In genomic region chr4:101334963-101335572, GRCh38 we compare ENCODE assay signal across 13 cellular contexts. TPM values are rescaled to one million over a fixed set of nuclear protein-coding genes. Genes with fewer than 3 reads are reported as not detected.
A peak's percentile ranks its signal among the peaks of the same experiment; 100 is the strongest.
DNase-seq lines count a peak whose midpoint lies in the region; ATAC-seq, FAIRE-seq and TF ChIP-seq lines count a peak whose summit lies in the region.
"Had no signal": no experiment of that assay in that cellular context is flagged by ENCODE, and none has a peak within 500 bp of the region (broad histone marks: within the 10 kb centered on the region; RNA-seq: fewer than 3 reads in every experiment).

No MANE protein-coding gene starts in this region.

- TF ChIP-seq CTCF in kidney (IDR thresholded peaks at IDR 0.05; ENCODE audit: borderline replicate concordance, extremely low read depth, insufficient read depth) (no peak), neural progenitor cell (IDR thresholded peaks at IDR 0.05) (no peak)

- DNase-seq in erythroblast (lab: John Stamatoyannopoulos, UW) (peak; percentile 17 to 38), kidney (no peak), neural progenitor cell (ENCODE audit: low spot score) (no peak), LoVo (ENCODE audit: low spot score) (no peak)
- DNase-seq in activated CD4-positive, alpha-beta T cell treated with anti-CD3 and anti-CD28 coated beads, Interleukin-2, amount 50 U/mL, for 4 hours: no peak
- DNase-seq: activated naive CD4-positive, alpha-beta T cell treated with Interleukin-2 at 50 U/mL for 16 hours; NCI-H1048; SW 1271 had no signal

- H3K9ac ChIP-seq in kidney (ENCODE audit: low read length in 2 of 2) (no peak overlapping the region), neural progenitor cell (no peak overlapping the region)

- H3K4me2 ChIP-seq in neural progenitor cell: no peak overlapping the region

- H3K27ac ChIP-seq in kidney (ENCODE audit: low read depth in 2 of 2, low read length in 2 of 2) (no peak overlapping the region), neural progenitor cell (no peak overlapping the region)
- H3K27ac ChIP-seq: thoracic aorta had no signal

- no peak for TF ChIP-seq POLR2A in erythroblast (IDR thresholded peaks at IDR 0.05; ENCODE audit: low read length)

- peaks cover 70% of the 10 kb centered on the region for H3K79me2 ChIP-seq in neural progenitor cell (ENCODE audit: low read depth)

- peaks cover 19% of the 10 kb centered on the region for H4K20me1 ChIP-seq in neural progenitor cell (ENCODE audit: low read depth)

- H3K4me1 Mint-ChIP-seq in neural progenitor cell: peaks cover 7% of the 10 kb centered on the region

- H3K4me3 ChIP-seq in kidney (ENCODE audit: low read length in 2 of 2): no peak overlapping the region
- H3K4me3 ChIP-seq in neural progenitor cell: no peak overlapping the region
- H3K4me3 ChIP-seq: thoracic aorta had no signal

- peak; percentile 58 for ATAC-seq in GM18508 (IDR thresholded peaks at IDR 0.05; ENCODE audit: insufficient read depth, unreplicated experiment)
- peak; percentile 73 for ATAC-seq in GM21360 (IDR thresholded peaks at IDR 0.05; ENCODE audit: unreplicated experiment)
- peak; percentile 69 for ATAC-seq in HG03378 (IDR thresholded peaks at IDR 0.05; ENCODE audit: unreplicated experiment)

- no peak overlapping the region for H3K4me3 Mint-ChIP-seq in neural progenitor cell

- no peaks in the 10 kb centered on the region for H3F3A ChIP-seq in neural progenitor cell (ENCODE audit: low read depth)

- no peak overlapping the region for H2AFZ ChIP-seq in neural progenitor cell (replicated peaks)

- peaks cover 3% of the 10 kb centered on the region for H3K9me3 Mint-ChIP-seq in neural progenitor cell

- no peak for FAIRE-seq in kidney (lab: Jason Lieb, UNC)
- FAIRE-seq: endothelial cell of umbilical vein had no signal

- no peaks in the 10 kb centered on the region for H3K9me3 ChIP-seq in kidney (ENCODE audit: control insufficient read depth in 1 of 2, low read length in 2 of 2)
- H3K9me3 ChIP-seq in neural progenitor cell (ENCODE audit: low read depth): no peaks in the 10 kb centered on the region
- H3K9me3 ChIP-seq: thoracic aorta had no signal

- intact Hi-C loops in kidney (cut with DNase I): no loop called here

- H3K36me3 ChIP-seq in kidney (ENCODE audit: control insufficient read depth in 1 of 2, insufficient read depth in 2 of 2, low read length in 2 of 2) (no peaks in the 10 kb centered on the region), neural progenitor cell (no peaks in the 10 kb centered on the region)
- H3K36me3 ChIP-seq: thoracic aorta had no signal

- H3K4me1 ChIP-seq in kidney (ENCODE audit: control insufficient read depth in 1 of 2, insufficient read depth in 1 of 2, low read depth in 1 of 2, low read length in 2 of 2) (no peaks in the 10 kb centered on the region), neural progenitor cell (no peaks in the 10 kb centered on the region)

- no peaks in the 10 kb centered on the region for H3K27me3 ChIP-seq in neural progenitor cell

- peaks cover 12% of the 10 kb centered on the region for H3K36me3 Mint-ChIP-seq in neural progenitor cell

- H3K27ac Mint-ChIP-seq in neural progenitor cell: no peak overlapping the region

- H3K27me3 Mint-ChIP-seq in neural progenitor cell (ENCODE audit: insufficient read depth, low read depth): no peaks in the 10 kb centered on the region

RNA-seq across cellular contexts. Expression of gene PPP3CA, which starts 12.3 kb away (rescaled TPM):
- total RNA-seq in kidney: 31.5 TPM
- polyA plus RNA-seq in kidney (ENCODE audit: insufficient read depth, low read depth, low replicate concordance): 6.9 TPM
- total RNA-seq in neural progenitor cell (ENCODE audit: low replicate concordance): 33.6 and 38.4 TPM in 2 replicates

Comparison
In these comparisons a context has a peak if more than half of its experiments do, and no peak if none do; other contexts are left out.
1. DNase-seq: peak in erythroblast (2 of 2); none in kidney (single experiment), neural progenitor cell (single experiment), LoVo (single experiment) and activated CD4-positive, alpha-beta T cell treated with anti-CD3 and anti-CD28 coated beads, Interleukin-2, amount 50 U/mL, for 4 hours (0 of 2).
2. Peak in every context shown above with its lines, with median percentiles within 50 percentile points of each other: ATAC-seq.